Comparison of ENCODE assay signal across 18 cellular contexts in the genomic region with DNA sequence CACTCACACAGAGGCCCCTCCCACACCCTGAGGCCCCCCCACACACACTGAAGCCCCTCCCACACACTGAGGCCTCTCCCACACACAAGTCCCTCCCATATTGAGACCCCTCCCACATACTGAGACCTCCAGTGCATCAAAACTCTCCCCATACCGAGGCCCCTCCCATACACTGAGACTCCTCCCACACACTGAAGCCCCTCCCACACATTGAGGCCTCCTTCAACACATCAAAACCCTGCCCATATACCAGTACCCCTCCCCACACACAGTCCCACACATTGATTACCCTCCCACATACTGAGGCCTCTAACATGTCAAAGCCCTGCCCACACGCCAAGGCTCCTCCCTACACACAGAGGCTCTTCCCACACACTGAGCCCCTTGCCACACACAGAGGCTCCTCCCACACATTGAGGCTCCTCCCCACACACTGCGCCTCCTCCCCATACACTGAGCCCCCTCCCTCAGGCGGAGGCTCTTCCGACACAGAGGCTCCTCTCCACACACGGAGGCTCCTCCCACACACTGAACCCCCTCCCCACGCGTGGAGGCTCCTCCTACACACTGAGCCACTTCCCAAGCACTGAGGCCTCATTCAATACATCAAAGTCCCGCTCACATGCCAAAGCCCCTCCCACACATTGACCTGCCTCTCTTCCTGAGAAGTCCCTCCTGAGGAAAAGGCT.
DNase-seq lines count a peak whose midpoint lies in the region; ATAC-seq and TF ChIP-seq lines count a peak whose summit lies in the region.
"Had no signal": no experiment of that assay in that cellular context is flagged by ENCODE, and none has a peak within 500 bp of the region (broad histone marks: within the 10 kb centered on the region; RNA-seq: fewer than 3 reads in every experiment).

No MANE protein-coding gene starts in this region.

- H3K4me1 ChIP-seq in upper lobe of right lung, result no peaks in the 10 kb centered on the region
- H3K4me1 ChIP-seq in mesenchymal stem cell (ENCODE audit: control insufficient read depth, insufficient read depth, low read depth, low read length), result peaks cover 9% of the 10 kb centered on the region
- H3K4me1 ChIP-seq: Caco-2, SJCRH30 had no signal

- H3K4me1 Mint-ChIP-seq in stimulated activated naive CD8-positive, alpha-beta T cell treated with anti-CD3 and anti-CD28 coated beads, Interleukin-15, amount 100 ng/mL, for 72 hours, result peaks cover 10% of the 10 kb centered on the region

- H3K4me2 ChIP-seq in mesenchymal stem cell (ENCODE audit: low read length, poor library complexity, severe bottlenecking), result no peak overlapping the region

- no peak for TF ChIP-seq CTCF in upper lobe of right lung (IDR thresholded peaks at IDR 0.05)

- no peak overlapping the region for H2AK5ac ChIP-seq in mesenchymal stem cell (ENCODE audit: low read length, severe bottlenecking)

- no peak overlapping the region for H4K8ac ChIP-seq in mesenchymal stem cell (ENCODE audit: low read length)

- H2BK120ac ChIP-seq in mesenchymal stem cell (ENCODE audit: low read depth, low read length), result no peak overlapping the region

- no peak overlapping the region for H3K4me3 Mint-ChIP-seq in stimulated activated naive CD8-positive, alpha-beta T cell treated with anti-CD3 and anti-CD28 coated beads, Interleukin-15, amount 100 ng/mL, for 72 hours

- no peak overlapping the region for H3K18ac ChIP-seq in mesenchymal stem cell (ENCODE audit: low read depth in 1 of 2, low read length in 2 of 2)

- intact Hi-C loops in upper lobe of right lung (cut with DNase I), result no loop called here

- ATAC-seq in stimulated activated naive CD8-positive, alpha-beta T cell treated with anti-CD3 and anti-CD28 coated beads, Interleukin-15, amount 100 ng/mL, for 72 hours, result no peak
- ATAC-seq in stimulated activated naive CD8-positive, alpha-beta T cell treated with anti-CD3 and anti-CD28 coated beads, Interleukin-15, Interleukin-2, amounts not matched to agents 100 U/mL and 50 U/mL, for 24 hours, result no peak
- ATAC-seq in upper lobe of right lung (peak; percentile 25), HG03097 (IDR thresholded peaks at IDR 0.05; ENCODE audit: low FRiP score, unreplicated experiment) (no peak)
- ATAC-seq: GM12878 had no signal

- H3K27ac ChIP-seq in upper lobe of right lung (no peak overlapping the region), mesenchymal stem cell (ENCODE audit: low read length, poor library complexity, severe bottlenecking) (no peak overlapping the region)
- H3K27ac ChIP-seq: C4-2B, RWPE1, SJCRH30 had no signal

- DNase-seq in stimulated activated naive CD8-positive, alpha-beta T cell treated with anti-CD3 and anti-CD28 coated beads, Interleukin-15, amount 100 ng/mL, for 72 hours, result no peak
- no peak for DNase-seq in stimulated activated naive CD8-positive, alpha-beta T cell treated with anti-CD3 and anti-CD28 coated beads, Interleukin-15, Interleukin-2, amounts not matched to agents 100 U/mL and 50 U/mL, for 24 hours
- DNase-seq in SW480 (ENCODE audit: low spot score), result peak; percentile 20
- peak; percentile 55 for DNase-seq in iPS-NIHi11 (ENCODE audit: low spot score)
- no peak for DNase-seq in upper lobe of right lung
- DNase-seq in 8988T, result no peak
- DNase-seq in mesenchymal stem cell, result no peak
- DNase-seq: Caco-2; NCI-H1436; NCI-H2081; NCI-H226; NCI-H526 treated with DMSO at 0.1 percent for 48 hours; NK-92 treated with Interleukin-12 subunit alpha and Interleukin-12 subunit beta, amount 100 ng/mL, for 24 hours had no signal

- H3K27me3 ChIP-seq in upper lobe of right lung (peaks cover 16% of the 10 kb centered on the region), mesenchymal stem cell (ENCODE audit: control insufficient read depth in 1 of 2, insufficient read depth in 1 of 2, low read length in 2 of 2) (peaks cover 5 to 35% of the 10 kb centered on the region in 2 experiments)

- H3K4me3 ChIP-seq in upper lobe of right lung, result no peak overlapping the region
- H3K4me3 ChIP-seq in mesenchymal stem cell (ENCODE audit: insufficient read depth in 1 of 2, low read depth in 1 of 2, low read length in 2 of 2), result no peak overlapping the region
- H3K4me3 ChIP-seq: GM12878, SJCRH30 had no signal

- H3K23ac ChIP-seq in mesenchymal stem cell (ENCODE audit: low read length in 2 of 2), result no peak overlapping the region

- no peak overlapping the region for H2BK15ac ChIP-seq in mesenchymal stem cell (ENCODE audit: low read depth, poor library complexity, severe bottlenecking)

- H2AFZ ChIP-seq in mesenchymal stem cell (ENCODE audit: low read depth, low read length), result no peak overlapping the region

- H3K27ac Mint-ChIP-seq in stimulated activated naive CD8-positive, alpha-beta T cell treated with anti-CD3 and anti-CD28 coated beads, Interleukin-15, amount 100 ng/mL, for 72 hours, result peak overlapping the region; percentile 40 to 82

- H3K9me3 ChIP-seq in upper lobe of right lung, result peaks cover 9% of the 10 kb centered on the region
- peaks cover 22% of the 10 kb centered on the region for H3K9me3 ChIP-seq in mesenchymal stem cell (ENCODE audit: control insufficient read depth, low read length)

- H3K36me3 ChIP-seq in upper lobe of right lung (no peaks in the 10 kb centered on the region), mesenchymal stem cell (ENCODE audit: control insufficient read depth in 1 of 2, insufficient read depth in 2 of 2, low read depth in 1 of 2, low read length in 2 of 2) (no peaks in the 10 kb centered on the region)
- H3K36me3 ChIP-seq: SJCRH30 had no signal

- no peak overlapping the region for H2BK12ac ChIP-seq in mesenchymal stem cell (ENCODE audit: low read length in 2 of 2)

- H3K9ac ChIP-seq in mesenchymal stem cell (ENCODE audit: low read length), result no peak overlapping the region

- no peak overlapping the region for H3K4ac ChIP-seq in mesenchymal stem cell (ENCODE audit: low read depth in 1 of 2, low read length in 2 of 2)

- 68% methylated on average over 9 of the region's 9 CpGs for WGBS in mesenchymal stem cell

- H3K9me3 Mint-ChIP-seq in stimulated activated naive CD8-positive, alpha-beta T cell treated with anti-CD3 and anti-CD28 coated beads, Interleukin-15, amount 100 ng/mL, for 72 hours, result peaks cover 25 to 37% of the 10 kb centered on the region in 2 donors

- H4K91ac ChIP-seq in mesenchymal stem cell (ENCODE audit: low read length), result no peak overlapping the region

- no peaks in the 10 kb centered on the region for H3K79me1 ChIP-seq in mesenchymal stem cell (replicated peaks; ENCODE audit: low read length, poor library complexity, severe bottlenecking)

- no peak overlapping the region for H2BK5ac ChIP-seq in mesenchymal stem cell (ENCODE audit: low read depth, low read length, poor library complexity, severe bottlenecking)

- H3K27me3 Mint-ChIP-seq in stimulated activated naive CD8-positive, alpha-beta T cell treated with anti-CD3 and anti-CD28 coated beads, Interleukin-15, amount 100 ng/mL, for 72 hours, result peaks cover 35% of the 10 kb centered on the region

- no peak overlapping the region for H3K14ac ChIP-seq in mesenchymal stem cell (ENCODE audit: low read length in 2 of 2)

Comparison
In these comparisons a context has a peak if more than half of its experiments do, and no peak if none do; other contexts are left out.
1. DNase-seq: peak in SW480 (single experiment) and iPS-NIHi11 (single experiment); none in stimulated activated naive CD8-positive, alpha-beta T cell treated with anti-CD3 and anti-CD28 coated beads, Interleukin-15, amount 100 ng/mL, for 72 hours (0 of 2), stimulated activated naive CD8-positive, alpha-beta T cell treated with anti-CD3 and anti-CD28 coated beads, Interleukin-15, Interleukin-2, amounts not matched to agents 100 U/mL and 50 U/mL, for 24 hours (single experiment), upper lobe of right lung (single experiment), 8988T (single experiment) and mesenchymal stem cell (single experiment).